1 cellular context compared by ENCODE assay signal in the genomic region with DNA sequence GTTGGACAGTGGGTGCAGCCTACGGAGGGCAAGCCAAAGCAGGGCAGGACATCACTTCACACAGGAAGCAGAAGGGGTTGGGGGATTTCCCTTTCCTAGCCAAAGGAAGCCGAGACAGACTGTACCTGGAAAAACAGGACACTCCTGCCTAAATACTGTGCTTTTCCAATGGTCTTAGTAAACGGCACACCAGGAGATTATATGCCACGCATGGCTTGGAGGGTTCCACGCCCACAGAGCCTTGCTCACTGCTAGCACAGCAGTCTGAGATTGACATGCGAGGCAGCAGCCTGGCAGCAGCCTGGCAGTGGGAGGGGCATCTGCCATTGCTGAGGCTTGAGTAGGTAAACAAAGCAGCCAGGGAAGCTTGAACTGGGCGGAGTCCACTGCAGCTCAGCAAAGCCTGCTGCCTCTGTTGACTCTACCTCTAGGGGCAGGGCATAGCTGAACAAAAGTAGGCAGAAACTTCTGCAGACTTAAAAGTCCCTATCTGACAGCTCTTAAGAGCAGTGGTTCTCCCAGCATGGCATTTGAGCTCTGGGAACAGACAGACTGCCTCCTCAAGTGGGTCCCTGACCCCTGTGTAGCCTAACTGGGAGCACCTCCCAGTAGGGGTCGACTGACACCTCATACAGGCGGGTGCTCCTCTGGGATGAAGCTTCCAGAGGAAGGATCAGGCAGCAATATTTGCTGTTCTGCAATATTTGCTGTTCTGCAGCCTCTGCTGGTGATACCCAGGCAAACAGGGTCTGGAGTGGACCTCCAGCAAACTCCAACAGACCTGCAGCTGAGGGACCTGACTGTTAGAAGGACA.
A peak's percentile ranks its signal among the peaks of the same experiment; 100 is the strongest.
TF ChIP-seq lines count a peak whose summit lies in the region.
"Not testable (repeated sequence)": the region's sequence is repeated elsewhere in the genome, so short reads cannot be mapped to it uniquely, and the experiment has no call there.

No MANE protein-coding gene starts in this region.

TF ChIP-seq in HepG2, 621 proteins besides CTCF, POLR2A, EP300 and RAD21 (continued from another document and continues in another):
- TF ChIP-seq, protein P1, sequence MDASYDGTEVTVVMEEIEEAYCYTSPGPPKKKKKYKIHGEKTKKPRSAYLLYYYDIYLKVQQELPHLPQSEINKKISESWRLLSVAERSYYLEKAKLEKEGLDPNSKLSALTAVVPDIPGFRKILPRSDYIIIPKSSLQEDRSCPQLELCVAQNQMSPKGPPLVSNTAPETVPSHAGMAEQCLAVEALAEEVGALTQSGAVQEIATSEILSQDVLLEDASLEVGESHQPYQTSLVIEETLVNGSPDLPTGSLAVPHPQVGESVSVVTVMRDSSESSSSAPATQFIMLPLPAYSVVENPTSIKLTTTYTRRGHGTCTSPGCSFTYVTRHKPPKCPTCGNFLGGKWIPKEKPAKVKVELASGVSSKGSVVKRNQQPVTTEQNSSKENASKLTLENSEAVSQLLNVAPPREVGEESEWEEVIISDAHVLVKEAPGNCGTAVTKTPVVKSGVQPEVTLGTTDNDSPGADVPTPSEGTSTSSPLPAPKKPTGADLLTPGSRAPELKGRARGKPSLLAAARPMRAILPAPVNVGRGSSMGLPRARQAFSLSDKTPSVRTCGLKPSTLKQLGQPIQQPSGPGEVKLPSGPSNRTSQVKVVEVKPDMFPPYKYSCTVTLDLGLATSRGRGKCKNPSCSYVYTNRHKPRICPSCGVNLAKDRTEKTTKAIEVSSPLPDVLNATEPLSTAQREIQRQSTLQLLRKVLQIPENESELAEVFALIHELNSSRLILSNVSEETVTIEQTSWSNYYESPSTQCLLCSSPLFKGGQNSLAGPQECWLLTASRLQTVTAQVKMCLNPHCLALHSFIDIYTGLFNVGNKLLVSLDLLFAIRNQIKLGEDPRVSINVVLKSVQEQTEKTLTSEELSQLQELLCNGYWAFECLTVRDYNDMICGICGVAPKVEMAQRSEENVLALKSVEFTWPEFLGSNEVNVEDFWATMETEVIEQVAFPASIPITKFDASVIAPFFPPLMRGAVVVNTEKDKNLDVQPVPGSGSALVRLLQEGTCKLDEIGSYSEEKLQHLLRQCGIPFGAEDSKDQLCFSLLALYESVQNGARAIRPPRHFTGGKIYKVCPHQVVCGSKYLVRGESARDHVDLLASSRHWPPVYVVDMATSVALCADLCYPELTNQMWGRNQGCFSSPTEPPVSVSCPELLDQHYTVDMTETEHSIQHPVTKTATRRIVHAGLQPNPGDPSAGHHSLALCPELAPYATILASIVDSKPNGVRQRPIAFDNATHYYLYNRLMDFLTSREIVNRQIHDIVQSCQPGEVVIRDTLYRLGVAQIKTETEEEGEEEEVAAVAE (CRISPR knock-in tag; IDR thresholded peaks at IDR 0.05; ENCODE audit: borderline replicate concordance) = peak; percentile 79; the same call in 1 of the 2 replicates
- TF ChIP-seq SALL1 (CRISPR knock-in tag; IDR thresholded peaks at IDR 0.05) (peak; percentile 88), ZFX (CRISPR knock-in tag; IDR thresholded peaks at IDR 0.05; ENCODE audit: low read depth) (0 out of 2 replicates have a peak, but pooled peaks have one; percentile 29), STAG1 (CRISPR knock-in tag; IDR thresholded peaks at IDR 0.05) (peak; percentile 47), ARNTL (CRISPR knock-in tag; IDR thresholded peaks at IDR 0.05) (peak; percentile 50; the same call in 1 of the 2 replicates), MEIS1 (CRISPR knock-in tag; IDR thresholded peaks at IDR 0.05; ENCODE audit: borderline replicate concordance) (peak; percentile 97), ZNF451 (CRISPR knock-in tag; IDR thresholded peaks at IDR 0.05) (peak; percentile 82; the same call in 1 of the 2 replicates), SP4 (CRISPR knock-in tag; IDR thresholded peaks at IDR 0.05) (peak; percentile 61; the same call in 1 of the 2 replicates), ZFP36L1 (CRISPR knock-in tag; IDR thresholded peaks at IDR 0.05) (peak; percentile 72), ZMYM2 (CRISPR knock-in tag; IDR thresholded peaks at IDR 0.05) (peak; percentile 60; the same call in 1 of the 2 replicates), ZNF678 (CRISPR knock-in tag; IDR thresholded peaks at IDR 0.05) (0 out of 2 replicates have a peak, but pooled peaks have one; percentile 21), ZNF768 (CRISPR knock-in tag; IDR thresholded peaks at IDR 0.05) (peak; percentile 42; the same call in 1 of the 2 replicates), ZMYM4 (CRISPR knock-in tag; IDR thresholded peaks at IDR 0.05) (peak; percentile 43), KDM4B (CRISPR knock-in tag; IDR thresholded peaks at IDR 0.05) (peak; percentile 20; the same call in 1 of the 2 replicates), FOXO1 (CRISPR knock-in tag; IDR thresholded peaks at IDR 0.05) (peak; percentile 91), ZNF556 (CRISPR knock-in tag; IDR thresholded peaks at IDR 0.05; ENCODE audit: borderline replicate concordance) (peak; percentile 66; the same call in 1 of the 2 replicates), KMT2B (CRISPR knock-in tag; IDR thresholded peaks at IDR 0.05) (peak; percentile 46; the same call in 1 of the 2 replicates), PHF21A (CRISPR knock-in tag; IDR thresholded peaks at IDR 0.05) (peak; percentile 76; the same call in 1 of the 2 replicates), AFF4 (CRISPR knock-in tag; IDR thresholded peaks at IDR 0.05) (0 out of 2 replicates have a peak, but pooled peaks have one; percentile 59), SP1 (CRISPR knock-in tag; IDR thresholded peaks at IDR 0.05) (peak; percentile 82), ARID5B (CRISPR knock-in tag; IDR thresholded peaks at IDR 0.05) (peak; percentile 84), ZNF724P (CRISPR knock-in tag; IDR thresholded peaks at IDR 0.05; ENCODE audit: borderline replicate concordance) (peak; percentile 46; the same call in 1 of the 2 replicates), ZNF383 (CRISPR knock-in tag; IDR thresholded peaks at IDR 0.05; ENCODE audit: borderline replicate concordance) (0 out of 2 replicates have a peak, but pooled peaks have one; percentile 48), HMG20B (CRISPR knock-in tag; conservative IDR thresholded peaks at IDR 0.05) (peak; percentile 60; the same call in 1 of the 2 replicates)
- TF ChIP-seq, protein P2, sequence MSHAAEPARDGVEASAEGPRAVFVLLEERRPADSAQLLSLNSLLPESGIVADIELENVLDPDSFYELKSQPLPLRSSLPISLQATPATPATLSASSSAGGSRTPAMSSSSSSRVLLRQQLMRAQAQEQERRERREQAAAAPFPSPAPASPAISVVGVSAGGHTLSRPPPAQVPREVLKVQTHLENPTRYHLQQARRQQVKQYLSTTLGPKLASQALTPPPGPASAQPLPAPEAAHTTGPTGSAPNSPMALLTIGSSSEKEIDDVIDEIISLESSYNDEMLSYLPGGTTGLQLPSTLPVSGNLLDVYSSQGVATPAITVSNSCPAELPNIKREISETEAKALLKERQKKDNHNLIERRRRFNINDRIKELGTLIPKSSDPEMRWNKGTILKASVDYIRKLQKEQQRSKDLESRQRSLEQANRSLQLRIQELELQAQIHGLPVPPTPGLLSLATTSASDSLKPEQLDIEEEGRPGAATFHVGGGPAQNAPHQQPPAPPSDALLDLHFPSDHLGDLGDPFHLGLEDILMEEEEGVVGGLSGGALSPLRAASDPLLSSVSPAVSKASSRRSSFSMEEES (CRISPR knock-in tag; IDR thresholded peaks at IDR 0.05) = 0 out of 2 replicates have a peak, but pooled peaks have one; percentile 35
- TF ChIP-seq, protein P3, sequence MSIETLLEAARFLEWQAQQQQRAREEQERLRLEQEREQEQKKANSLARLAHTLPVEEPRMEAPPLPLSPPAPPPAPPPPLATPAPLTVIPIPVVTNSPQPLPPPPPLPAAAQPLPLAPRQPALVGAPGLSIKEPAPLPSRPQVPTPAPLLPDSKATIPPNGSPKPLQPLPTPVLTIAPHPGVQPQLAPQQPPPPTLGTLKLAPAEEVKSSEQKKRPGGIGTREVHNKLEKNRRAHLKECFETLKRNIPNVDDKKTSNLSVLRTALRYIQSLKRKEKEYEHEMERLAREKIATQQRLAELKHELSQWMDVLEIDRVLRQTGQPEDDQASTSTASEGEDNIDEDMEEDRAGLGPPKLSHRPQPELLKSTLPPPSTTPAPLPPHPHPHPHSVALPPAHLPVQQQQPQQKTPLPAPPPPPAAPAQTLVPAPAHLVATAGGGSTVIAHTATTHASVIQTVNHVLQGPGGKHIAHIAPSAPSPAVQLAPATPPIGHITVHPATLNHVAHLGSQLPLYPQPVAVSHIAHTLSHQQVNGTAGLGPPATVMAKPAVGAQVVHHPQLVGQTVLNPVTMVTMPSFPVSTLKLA (IDR thresholded peaks at IDR 0.05) = peak; percentile 15; the same call in 1 of the 2 replicates
- TF ChIP-seq, protein P4, sequence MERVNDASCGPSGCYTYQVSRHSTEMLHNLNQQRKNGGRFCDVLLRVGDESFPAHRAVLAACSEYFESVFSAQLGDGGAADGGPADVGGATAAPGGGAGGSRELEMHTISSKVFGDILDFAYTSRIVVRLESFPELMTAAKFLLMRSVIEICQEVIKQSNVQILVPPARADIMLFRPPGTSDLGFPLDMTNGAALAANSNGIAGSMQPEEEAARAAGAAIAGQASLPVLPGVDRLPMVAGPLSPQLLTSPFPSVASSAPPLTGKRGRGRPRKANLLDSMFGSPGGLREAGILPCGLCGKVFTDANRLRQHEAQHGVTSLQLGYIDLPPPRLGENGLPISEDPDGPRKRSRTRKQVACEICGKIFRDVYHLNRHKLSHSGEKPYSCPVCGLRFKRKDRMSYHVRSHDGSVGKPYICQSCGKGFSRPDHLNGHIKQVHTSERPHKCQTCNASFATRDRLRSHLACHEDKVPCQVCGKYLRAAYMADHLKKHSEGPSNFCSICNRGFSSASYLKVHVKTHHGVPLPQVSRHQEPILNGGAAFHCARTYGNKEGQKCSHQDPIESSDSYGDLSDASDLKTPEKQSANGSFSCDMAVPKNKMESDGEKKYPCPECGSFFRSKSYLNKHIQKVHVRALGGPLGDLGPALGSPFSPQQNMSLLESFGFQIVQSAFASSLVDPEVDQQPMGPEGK (CRISPR knock-in tag; IDR thresholded peaks at IDR 0.05) = peak; percentile 48
- TF ChIP-seq SP1 (IDR thresholded peaks at IDR 0.05) = not testable (repeated sequence)
- TF ChIP-seq, protein P5, sequence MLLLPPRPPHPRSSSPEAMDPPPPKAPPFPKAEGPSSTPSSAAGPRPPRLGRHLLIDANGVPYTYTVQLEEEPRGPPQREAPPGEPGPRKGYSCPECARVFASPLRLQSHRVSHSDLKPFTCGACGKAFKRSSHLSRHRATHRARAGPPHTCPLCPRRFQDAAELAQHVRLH (CRISPR knock-in tag; IDR thresholded peaks at IDR 0.05; ENCODE audit: borderline replicate concordance, low read depth) = peak; percentile 53; the same call in 1 of the 2 replicates
- TF ChIP-seq, protein P6, sequence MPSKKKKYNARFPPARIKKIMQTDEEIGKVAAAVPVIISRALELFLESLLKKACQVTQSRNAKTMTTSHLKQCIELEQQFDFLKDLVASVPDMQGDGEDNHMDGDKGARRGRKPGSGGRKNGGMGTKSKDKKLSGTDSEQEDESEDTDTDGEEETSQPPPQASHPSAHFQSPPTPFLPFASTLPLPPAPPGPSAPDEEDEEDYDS (CRISPR knock-in tag; IDR thresholded peaks at IDR 0.05) = peak; percentile 83
